ENCODE assay signal across 25 cellular contexts in the genomic region with DNA sequence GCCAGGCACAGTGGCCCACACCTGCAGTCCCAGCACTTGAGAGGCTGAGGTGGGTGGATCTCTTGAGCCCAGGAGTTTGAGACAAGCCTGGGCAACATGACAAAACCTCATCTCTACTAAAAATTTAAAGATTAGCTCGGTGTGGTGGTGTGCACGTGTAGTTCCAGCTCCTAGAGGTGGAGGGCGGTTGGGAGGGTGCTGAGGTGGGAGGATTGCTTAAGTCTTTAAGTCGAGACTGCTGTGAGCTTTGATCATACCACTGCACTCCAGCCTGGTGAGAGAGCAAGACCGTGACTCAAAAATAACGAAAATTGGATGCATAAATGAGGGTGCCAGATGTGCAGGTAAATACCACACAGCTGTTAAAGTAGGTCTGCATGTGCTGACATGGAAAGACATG.
"Had no signal": no experiment of that assay in that cellular context is flagged by ENCODE, and none has a peak within 500 bp of the region (broad histone marks: within the 10 kb centered on the region; RNA-seq: fewer than 3 reads in every experiment).

No MANE protein-coding gene starts in this region.

- ATAC-seq: activated CD8-positive, alpha-beta memory T cell treated with anti-CD3 and anti-CD28 coated beads, Interleukin-2, amount 10 ng/mL, durations not matched to agents 7 days and 5 days; activated CD8-positive, alpha-beta T cell treated with anti-CD3 and anti-CD28 coated beads for 36 hours; activated naive CD4-positive, alpha-beta T cell treated with anti-CD3 and anti-CD28 coated beads, Interleukin-2, amount 50 U/mL, for 72 hours; gastrocnemius medialis; left ventricle myocardium superior; pancreas; psoas muscle; right cardiac atrium had no signal

- H3K4me1 ChIP-seq: adrenal gland, esophagus muscularis mucosa, gastrocnemius medialis, pancreas, psoas muscle, tibial artery had no signal

- DNase-seq: activated CD4-positive, alpha-beta T cell treated with anti-CD3 and anti-CD28 coated beads, Interleukin-2, amount 10 ng/mL, durations not matched to agents 7 days and 5 days; activated CD4-positive, CD25-positive, alpha-beta regulatory T cell treated with anti-CD3 and anti-CD28 coated beads, Interleukin-2, amount 50 U/mL, for 72 hours; activated CD8-positive, alpha-beta memory T cell treated with anti-CD3 and anti-CD28 coated beads, Interleukin-2, amount 10 ng/mL, durations not matched to agents 7 days and 5 days; activated CD8-positive, alpha-beta T cell treated with anti-CD3 and anti-CD28 coated beads for 36 hours; activated gamma-delta T cell treated with Interleukin-2 at 50 U/mL for 16 hours; activated T-cell treated with anti-CD3 and anti-CD28 coated beads for 4 hours; adrenal gland; central memory CD4-positive, alpha-beta T cell; effector memory CD4-positive, alpha-beta T cell; gastrocnemius medialis; hypothalamus; left ventricle myocardium superior; mammary epithelial cell; pancreas; psoas muscle; right cardiac atrium; stimulated activated CD4-positive, alpha-beta T cell treated with anti-CD3 and anti-CD28 coated beads, Interleukin-1b, Interleukin-23, amount 100 ng/mL, for 48 hours; substantia nigra; tibial artery had no signal

- H3K27ac Mint-ChIP-seq: activated CD4-positive, alpha-beta T cell treated with anti-CD3 and anti-CD28 coated beads, Interleukin-2, amount 10 ng/mL, durations not matched to agents 7 days and 5 days; activated CD8-positive, alpha-beta memory T cell treated with anti-CD3 and anti-CD28 coated beads, Interleukin-2, amount 10 ng/mL, durations not matched to agents 7 days and 5 days; activated CD8-positive, alpha-beta T cell treated with anti-CD3 and anti-CD28 coated beads for 36 hours; nephron; stimulated activated naive CD8-positive, alpha-beta T cell treated with anti-CD3 and anti-CD28 coated beads, Interleukin-15, Interleukin-2, amounts not matched to agents 100 ng/mL and 50 ng/mL, for 24 hours had no signal

- H3K36me3 ChIP-seq: gastrocnemius medialis, pancreas had no signal

- FAIRE-seq: astrocyte, endothelial cell of umbilical vein, pancreas had no signal

- H3K27me3 Mint-ChIP-seq: activated CD8-positive, alpha-beta memory T cell treated with anti-CD3 and anti-CD28 coated beads, Interleukin-2, amount 10 ng/mL, durations not matched to agents 7 days and 5 days; activated CD8-positive, alpha-beta T cell treated with anti-CD3 and anti-CD28 coated beads for 36 hours; stimulated activated naive CD8-positive, alpha-beta T cell treated with anti-CD3 and anti-CD28 coated beads, Interleukin-15, Interleukin-2, amounts not matched to agents 100 ng/mL and 50 ng/mL, for 24 hours had no signal

- H3K9me3 ChIP-seq: adrenal gland, gastrocnemius medialis, pancreas, tibial artery had no signal

- H3K4me3 Mint-ChIP-seq: activated CD4-positive, alpha-beta T cell treated with anti-CD3 and anti-CD28 coated beads, Interleukin-2, amount 10 ng/mL, durations not matched to agents 7 days and 5 days; activated CD8-positive, alpha-beta memory T cell treated with anti-CD3 and anti-CD28 coated beads, Interleukin-2, amount 10 ng/mL, durations not matched to agents 7 days and 5 days; activated CD8-positive, alpha-beta T cell treated with anti-CD3 and anti-CD28 coated beads for 36 hours; nephron; stimulated activated naive CD8-positive, alpha-beta T cell treated with anti-CD3 and anti-CD28 coated beads, Interleukin-15, Interleukin-2, amounts not matched to agents 100 ng/mL and 50 ng/mL, for 24 hours had no signal

- H3K9me3 Mint-ChIP-seq: stimulated activated naive CD8-positive, alpha-beta T cell treated with anti-CD3 and anti-CD28 coated beads, Interleukin-15, Interleukin-2, amounts not matched to agents 100 ng/mL and 50 ng/mL, for 24 hours had no signal

- H3K27me3 ChIP-seq: adrenal gland, esophagus muscularis mucosa, gastrocnemius medialis, pancreas, tibial artery had no signal

- H3K4me3 ChIP-seq: adrenal gland, esophagus muscularis mucosa, gastrocnemius medialis, pancreas, psoas muscle, tibial artery had no signal

- H3K27ac ChIP-seq: adrenal gland, esophagus muscularis mucosa, gastrocnemius medialis, pancreas, psoas muscle, tibial artery had no signal

- H3K4me1 Mint-ChIP-seq: activated CD4-positive, alpha-beta T cell treated with anti-CD3 and anti-CD28 coated beads, Interleukin-2, amount 10 ng/mL, durations not matched to agents 7 days and 5 days; nephron had no signal
